Comparison of ENCODE assay signal across 9 cellular contexts in genomic region chr5:39209924-39210323, GRCh38. TPM values are rescaled to one million over a fixed set of nuclear protein-coding genes. Genes with fewer than 3 reads are reported as not detected.
A peak's percentile ranks its signal among the peaks of the same experiment; 100 is the strongest.
DNase-seq lines count a peak whose midpoint lies in the region; TF ChIP-seq lines count a peak whose summit lies in the region.
"Had no signal": no experiment of that assay in that cellular context is flagged by ENCODE, and none has a peak within 500 bp of the region (broad histone marks: within the 10 kb centered on the region; RNA-seq: fewer than 3 reads in every experiment).

No MANE protein-coding gene starts in this region.

- no peak for TF ChIP-seq CTCF in stomach (IDR thresholded peaks at IDR 0.05)

- POLR2A ChIA-PET in activated CD4-positive, alpha-beta memory T cell treated with anti-CD3 and anti-CD28 coated beads, Interleukin-2, amount 10 ng/mL, durations not matched to agents 7 days and 5 days (lab: Charles Lee): interaction anchor here (0.6 to 7.3 kb wide), 11 partner anchors 9 to 757 kb away, joined by 3 to 238 read pairs (median 24); partner anchors contain the start of gene RICTOR

- H3K4me1 ChIP-seq in stomach: peaks cover 0 to 14% (median 0%) of the 10 kb centered on the region in 4 donors

- H3K27me3 ChIP-seq in stomach: no peaks in the 10 kb centered on the region

- 72 to 84% (median 82%) methylated on average over 10 of the region's 10 CpGs for WGBS in stomach, 5 donors

- no peaks in the 10 kb centered on the region for H3K36me3 ChIP-seq in stomach

- peaks cover 3% of the 10 kb centered on the region for H3K36me3 Mint-ChIP-seq in activated CD4-positive, alpha-beta memory T cell treated with anti-CD3 and anti-CD28 coated beads, Interleukin-2, amount 10 ng/mL, durations not matched to agents 7 days and 5 days (ENCODE audit: low read depth)

- TF ChIP-seq EP300 in stomach (IDR thresholded peaks at IDR 0.05): no peak

- H3K4me3 Mint-ChIP-seq in activated CD4-positive, alpha-beta memory T cell treated with anti-CD3 and anti-CD28 coated beads, Interleukin-2, amount 10 ng/mL, durations not matched to agents 7 days and 5 days: peak overlapping the region; percentile 72

- no peaks in the 10 kb centered on the region for H3K27me3 Mint-ChIP-seq in activated CD4-positive, alpha-beta memory T cell treated with anti-CD3 and anti-CD28 coated beads, Interleukin-2, amount 10 ng/mL, durations not matched to agents 7 days and 5 days

- H3K4me1 Mint-ChIP-seq in activated CD4-positive, alpha-beta memory T cell treated with anti-CD3 and anti-CD28 coated beads, Interleukin-2, amount 10 ng/mL, durations not matched to agents 7 days and 5 days: peaks cover 91% of the 10 kb centered on the region

- intact Hi-C loops in stomach (cut with DNase I; ENCODE audit: low total_unique reads): no loop called here

- CTCF ChIA-PET in activated CD4-positive, alpha-beta memory T cell treated with anti-CD3 and anti-CD28 coated beads, Interleukin-2, amount 10 ng/mL, durations not matched to agents 7 days and 5 days (lab: Charles Lee): interaction anchor here (0.9 to 5.0 kb wide), 5 partner anchors 8 to 74 kb away, joined by 3 to 30 read pairs (median 4); no protein-coding TSS in a partner anchor

- H3K27ac Mint-ChIP-seq in activated CD4-positive, alpha-beta memory T cell treated with anti-CD3 and anti-CD28 coated beads, Interleukin-2, amount 10 ng/mL, durations not matched to agents 7 days and 5 days: peak overlapping the region; percentile 96

- no peak for TF ChIP-seq POLR2A in stomach (IDR thresholded peaks at IDR 0.05)

- H3K9me3 ChIP-seq in stomach: no peaks in the 10 kb centered on the region

- H3K27ac ChIP-seq in stomach: peak overlapping the region in 3 of 5 donors; percentile 3 to 34 (median 30)
- H3K27ac ChIP-seq: coronary artery had no signal

- DNase-seq in SKM-1 treated with dmso at 0.1 percent for 144 hours (lab: John Stamatoyannopoulos, UW; ENCODE audit: unreplicated experiment) (peak; percentile 33), SKM-1 (lab: John Stamatoyannopoulos, UW; ENCODE audit: unreplicated experiment) (no peak), iPS-NIHi11 (ENCODE audit: low spot score) (peak; percentile 6), stomach (peak; percentile 43), HuH-7.5 (ENCODE audit: low spot score) (no peak), NCI-H2081 treated with DMSO at 0.1 percent for 48 hours (lab: John Stamatoyannopoulos, UW) (no peak), putamen (ENCODE audit: low spot score) (no peak)
- peak; percentile 90 for DNase-seq in activated CD4-positive, alpha-beta memory T cell treated with anti-CD3 and anti-CD28 coated beads, Interleukin-2, amount 10 ng/mL, durations not matched to agents 7 days and 5 days

- no peaks in the 10 kb centered on the region for H3K9me3 Mint-ChIP-seq in activated CD4-positive, alpha-beta memory T cell treated with anti-CD3 and anti-CD28 coated beads, Interleukin-2, amount 10 ng/mL, durations not matched to agents 7 days and 5 days

- H3K4me3 ChIP-seq in stomach: no peak overlapping the region
- H3K4me3 ChIP-seq: coronary artery had no signal

RNA-seq across cellular contexts. Expression of gene FYB1, which starts 9.4 kb away (rescaled TPM):
- 100 to 1,000 TPM; 260 to 270 TPM for total RNA-seq in activated CD4-positive, alpha-beta memory T cell treated with anti-CD3 and anti-CD28 coated beads, Interleukin-2, amount 10 ng/mL, durations not matched to agents 7 days and 5 days
- 10 to 100 TPM in 2 of 5 donors, 1 to 10 TPM in 3; 3.5 to 22.9 (median 9.2) TPM for total RNA-seq in stomach
- 1 to 10 TPM; 2.0 to 4.7 (median 2.4) TPM for polyA plus RNA-seq in stomach

Comparison
In these comparisons a context has a peak if more than half of its experiments do, and no peak if none do; other contexts are left out.
1. DNase-seq: peak in SKM-1 treated with dmso at 0.1 percent for 144 hours (single experiment), activated CD4-positive, alpha-beta memory T cell treated with anti-CD3 and anti-CD28 coated beads, Interleukin-2, amount 10 ng/mL, durations not matched to agents 7 days and 5 days (single experiment), iPS-NIHi11 (single experiment) and stomach (single experiment); none in SKM-1 (single experiment), HuH-7.5 (single experiment), NCI-H2081 treated with DMSO at 0.1 percent for 48 hours (single experiment) and putamen (single experiment).
2. RNA of gene FYB1, which starts 9.4 kb away (total RNA-seq): 260 to 270 TPM in activated CD4-positive, alpha-beta memory T cell treated with anti-CD3 and anti-CD28 coated beads, Interleukin-2, amount 10 ng/mL, durations not matched to agents 7 days and 5 days; 3.5 to 22.9 TPM in stomach; every median in the first group is over 10 times any median in the second.